In genomic region chr12:64521838-64522237, GRCh38 we compare ENCODE assay signal across 25 cellular contexts.
A peak's percentile ranks its signal among the peaks of the same experiment; 100 is the strongest.
DNase-seq lines count a peak whose midpoint lies in the region; ATAC-seq, FAIRE-seq and TF ChIP-seq lines count a peak whose summit lies in the region.
"Had no signal": no experiment of that assay in that cellular context is flagged by ENCODE, and none has a peak within 500 bp of the region (broad histone marks: within the 10 kb centered on the region; RNA-seq: fewer than 3 reads in every experiment).

No MANE protein-coding gene starts in this region.

- 0 out of 2 replicates have a peak, but pooled peaks cover 3% of the 10 kb centered on the region for H3K9me2 ChIP-seq in GM23338 (ENCODE audit: insufficient read depth)

- H3K9me3 Mint-ChIP-seq in GM23338 (no peaks in the 10 kb centered on the region), astrocyte (ENCODE audit: unreplicated experiment) (peaks cover 1% of the 10 kb centered on the region), nephron progenitor cell (no peaks in the 10 kb centered on the region)
- H3K9me3 Mint-ChIP-seq: CD8-positive, alpha-beta T cell had no signal

- H3K36me3 Mint-ChIP-seq in GM23338 (ENCODE audit: low read depth): no peaks in the 10 kb centered on the region
- no peaks in the 10 kb centered on the region for H3K36me3 Mint-ChIP-seq in astrocyte (ENCODE audit: low read depth, unreplicated experiment)
- H3K36me3 Mint-ChIP-seq in nephron progenitor cell (ENCODE audit: low read depth): no peaks in the 10 kb centered on the region
- H3K36me3 Mint-ChIP-seq: activated naive CD8-positive, alpha-beta T cell; CD8-positive, alpha-beta T cell had no signal

- peak overlapping the region; percentile 48 for H2AFZ ChIP-seq in GM23338
- no peak overlapping the region for H2AFZ ChIP-seq in astrocyte (ENCODE audit: low read depth, low read length)

- H3K4me3 ChIP-seq in A673 (ENCODE audit: low read depth, low read length, poor library complexity, severe bottlenecking): no peak overlapping the region
- no peak overlapping the region for H3K4me3 ChIP-seq in GM23338
- H3K4me3 ChIP-seq in astrocyte (ENCODE audit: insufficient read depth, low read depth, low read length): no peak overlapping the region
- no peak overlapping the region for H3K4me3 ChIP-seq in HAP-1
- H3K4me3 ChIP-seq: body of pancreas, GM12878, heart right ventricle, lung, pancreas, right lobe of liver, thoracic aorta had no signal

- H3K4me1 ChIP-seq in A673 (ENCODE audit: insufficient read depth, low read length, poor library complexity, severe bottlenecking) (peaks cover 17% of the 10 kb centered on the region), GM23338 (ENCODE audit: insufficient read depth) (peaks cover 20% of the 10 kb centered on the region), astrocyte (ENCODE audit: insufficient read depth, low read length) (peaks cover 8% of the 10 kb centered on the region), HAP-1 (peaks cover 19% of the 10 kb centered on the region)
- H3K4me1 ChIP-seq: body of pancreas, heart right ventricle, pancreas, right lobe of liver had no signal

- BruUV-seq in A673 (replicated peaks; lab: Mats Ljungman, UMichigan): no TSS peak

- H3K4me2 ChIP-seq in GM23338: no peak overlapping the region; the same call in 1 of the 2 replicates
- peak overlapping the region; percentile 33 for H3K4me2 ChIP-seq in astrocyte (ENCODE audit: low read length)

- intact Hi-C loops in A673 (cut with micrococcal nuclease; ENCODE audit: unreplicated experiment): no loop called here

- CTCF ChIA-PET in A673 (lab: Charles Lee): no interaction called here

- in situ Hi-C loops in HAP-1 (cut with MboI; ENCODE audit: low sequenced_read_pairs): no loop called here

- H3F3A ChIP-seq in GM23338 (replicated peaks; ENCODE audit: low read depth): no peaks in the 10 kb centered on the region

- no peaks in the 10 kb centered on the region for H3K79me2 ChIP-seq in GM23338 (replicated peaks; ENCODE audit: insufficient read depth)
- no peaks in the 10 kb centered on the region for H3K79me2 ChIP-seq in astrocyte (ENCODE audit: insufficient read depth, low read length)

- no peak for ATAC-seq in GM23338
- no peak for ATAC-seq in HG02759 (IDR thresholded peaks at IDR 0.05; ENCODE audit: unreplicated experiment)
- ATAC-seq: body of pancreas; CD8-positive, alpha-beta T cell; GM12878; heart right ventricle; pancreas; right lobe of liver had no signal

- H3K9me3 ChIP-seq in A673 (ENCODE audit: low read depth, low read length, poor library complexity, severe bottlenecking) (no peaks in the 10 kb centered on the region), astrocyte (ENCODE audit: insufficient read depth, low read depth, low read length) (no peaks in the 10 kb centered on the region), HAP-1 (no peaks in the 10 kb centered on the region)
- H3K9me3 ChIP-seq: body of pancreas, heart right ventricle, pancreas, right lobe of liver, thoracic aorta had no signal

- H3K36me3 ChIP-seq in A673 (ENCODE audit: insufficient read depth, low read length, poor library complexity, severe bottlenecking) (no peaks in the 10 kb centered on the region), GM23338 (ENCODE audit: insufficient read depth) (no peaks in the 10 kb centered on the region), astrocyte (ENCODE audit: insufficient read depth, low read length) (no peaks in the 10 kb centered on the region), HAP-1 (replicated peaks) (no peaks in the 10 kb centered on the region)
- H3K36me3 ChIP-seq: heart right ventricle, pancreas, right lobe of liver, thoracic aorta had no signal

- H3K27me3 ChIP-seq in A673 (replicated peaks; ENCODE audit: insufficient read depth, low read depth, low read length, poor library complexity): no peaks in the 10 kb centered on the region
- no peaks in the 10 kb centered on the region for H3K27me3 ChIP-seq in GM23338 (ENCODE audit: insufficient read depth)
- H3K27me3 ChIP-seq in astrocyte (ENCODE audit: insufficient read depth, low read length): no peaks in the 10 kb centered on the region
- H3K27me3 ChIP-seq in HAP-1 (ENCODE audit: low read depth): no peaks in the 10 kb centered on the region
- H3K27me3 ChIP-seq: body of pancreas, heart right ventricle, pancreas, right lobe of liver had no signal

- TF ChIP-seq CTCF in A673 (conservative IDR thresholded peaks at IDR 0.05; ENCODE audit: low read depth, low read length) (no peak), GM23338 (conservative IDR thresholded peaks at IDR 0.05; ENCODE audit: low read depth in 2 of 2) (no peak), astrocyte (IDR thresholded peaks at IDR 0.05; ENCODE audit: insufficient read depth, low read depth, low read length) (no peak), nephron progenitor cell (IDR thresholded peaks at IDR 0.05) (no peak)

- H3K27me3 Mint-ChIP-seq in GM23338 (ENCODE audit: insufficient read depth, low read depth, poor library complexity) (peaks cover 8% of the 10 kb centered on the region), astrocyte (ENCODE audit: low read depth, unreplicated experiment) (no peaks in the 10 kb centered on the region), nephron progenitor cell (ENCODE audit: low read depth, poor library complexity) (no peaks in the 10 kb centered on the region)

- no peaks in the 10 kb centered on the region for H4K20me1 ChIP-seq in GM23338 (replicated peaks; ENCODE audit: insufficient read depth)
- no peaks in the 10 kb centered on the region for H4K20me1 ChIP-seq in astrocyte (ENCODE audit: insufficient read depth, low read length)

- H3K27ac Mint-ChIP-seq in GM23338 (peak overlapping the region; percentile 93), astrocyte (ENCODE audit: unreplicated experiment) (peak overlapping the region; percentile 96), nephron progenitor cell (peak overlapping the region; percentile 18)
- H3K27ac Mint-ChIP-seq: activated naive CD8-positive, alpha-beta T cell; CD8-positive, alpha-beta T cell had no signal

- FAIRE-seq in astrocyte (lab: Jason Lieb, UNC): no peak
- FAIRE-seq: colon, GM12878, GM19239, pancreas had no signal

- DNase-seq in A673 (ENCODE audit: low spot score) (peak; percentile 17), GM23338 (ENCODE audit: low spot score) (no peak), astrocyte (ENCODE audit: low read depth) (no peak), nephron progenitor cell (no peak), iPS-NIHi11 (ENCODE audit: low spot score) (no peak), HAP-1 (ENCODE audit: low spot score in 2 of 2) (no peak), caudate nucleus (lab: John Stamatoyannopoulos, UW) (no peak)
- DNase-seq: activated CD4-positive, CD25-positive, alpha-beta regulatory T cell treated with anti-CD3 and anti-CD28 coated beads, Interleukin-2, amount 50 U/mL, for 72 hours; activated T-cell treated with anti-CD3 and anti-CD28 coated beads, Interleukin-2, amount 50 U/mL, for 48 hours; body of pancreas; CD8-positive, alpha-beta T cell; DMS53; heart right ventricle; islet precursor cell; KG1; NCI-H187 treated with DMSO at 0.1 percent for 48 hours; pancreas; right lobe of liver had no signal

- H3K4me1 Mint-ChIP-seq in GM23338 (peaks cover 30% of the 10 kb centered on the region), astrocyte (ENCODE audit: low read depth, unreplicated experiment) (peaks cover 22% of the 10 kb centered on the region), nephron progenitor cell (peaks cover 26% of the 10 kb centered on the region)

- POLR2A ChIA-PET in A673 (lab: Charles Lee; ENCODE audit: low non-redundant PET): interaction anchor here (0.6 to 0.7 kb wide), 3 partner anchors 13 to 66 kb away, joined by 3 to 5 read pairs (median 3); no protein-coding TSS in a partner anchor

- H3K4me3 Mint-ChIP-seq in GM23338: no peak overlapping the region
- H3K4me3 Mint-ChIP-seq in astrocyte (ENCODE audit: unreplicated experiment): no peak overlapping the region
- H3K4me3 Mint-ChIP-seq in nephron progenitor cell: no peak overlapping the region
- H3K4me3 Mint-ChIP-seq: activated naive CD8-positive, alpha-beta T cell; CD8-positive, alpha-beta T cell had no signal

- H3K27ac ChIP-seq in A673 (ENCODE audit: low read depth, low read length, poor library complexity, severe bottlenecking): peak overlapping the region; percentile 64
- H3K27ac ChIP-seq in GM23338 (ENCODE audit: low read depth): no peak overlapping the region
- no peak overlapping the region for H3K27ac ChIP-seq in astrocyte (ENCODE audit: low read depth, low read length)
- H3K27ac ChIP-seq in caudate nucleus (ENCODE audit: low read depth, low read length): no peak overlapping the region
- H3K27ac ChIP-seq: body of pancreas, heart right ventricle, pancreas, right lobe of liver, thoracic aorta had no signal

- no peak overlapping the region for H3K9ac ChIP-seq in astrocyte (ENCODE audit: low read length)

TF ChIP-seq in GM23338, 12 proteins besides CTCF, POLR2A, EP300 and RAD21 (continues in another document):
- TF ChIP-seq EZH2phosphoT487 (IDR thresholded peaks at IDR 0.05; ENCODE audit: unreplicated experiment) (no peak), ZNF331 (CRISPR knock-in tag; IDR thresholded peaks at IDR 0.05; ENCODE audit: low read depth) (no peak), ZNF114 (CRISPR knock-in tag; IDR thresholded peaks at IDR 0.05) (no peak)

Comparison
In these comparisons a context has a peak if more than half of its experiments do, and no peak if none do; other contexts are left out.
1. H3K27ac Mint-ChIP-seq: peak in every context shown above with its lines; median percentile 96 in astrocyte; 93 in GM23338; 18 in nephron progenitor cell.